8 cellular contexts compared by ENCODE assay signal in the genomic region with DNA sequence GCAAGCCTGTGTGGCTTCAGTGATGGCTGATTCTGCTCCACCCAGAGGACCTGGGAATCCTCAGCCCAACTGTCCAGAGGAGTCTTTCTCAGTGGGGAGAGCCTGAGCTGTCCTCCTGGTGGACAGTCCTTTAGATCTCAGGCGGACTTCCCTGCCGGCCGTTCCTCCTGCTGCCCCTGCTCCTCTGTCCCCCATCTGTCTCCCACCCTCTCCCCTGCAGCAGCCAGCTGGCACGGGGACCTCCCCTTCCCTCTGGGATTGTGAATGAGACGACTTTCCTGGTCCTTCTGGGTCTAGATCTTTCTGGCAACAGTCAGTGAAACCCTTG.
A peak's percentile ranks its signal among the peaks of the same experiment; 100 is the strongest.
DNase-seq lines count a peak whose midpoint lies in the region; ATAC-seq and TF ChIP-seq lines count a peak whose summit lies in the region.

No MANE protein-coding gene starts in this region.

- no peak for TF ChIP-seq CTCF in activated CD8-positive, alpha-beta T cell treated with anti-CD3 and anti-CD28 coated beads for 36 hours (IDR thresholded peaks at IDR 0.05)
- TF ChIP-seq CTCF in upper lobe of right lung (IDR thresholded peaks at IDR 0.05), result no peak

- peaks cover 12% of the 10 kb centered on the region for H3K36me3 Mint-ChIP-seq in activated CD4-positive, alpha-beta T cell treated with anti-CD3 and anti-CD28 coated beads, Interleukin-2, amount 10 ng/mL, durations not matched to agents 24 days and 14 days (ENCODE audit: low read depth)
- H3K36me3 Mint-ChIP-seq in activated CD8-positive, alpha-beta T cell treated with anti-CD3 and anti-CD28 coated beads for 36 hours (ENCODE audit: low read depth), result peaks cover 3% of the 10 kb centered on the region
- no peaks in the 10 kb centered on the region for H3K36me3 Mint-ChIP-seq in immature natural killer cell
- peaks cover 3 to 10% of the 10 kb centered on the region in 2 donors for H3K36me3 Mint-ChIP-seq in stimulated activated naive B cell treated with anti-CD40 and anti-IgM and Interleukin-4, amounts not matched to agents 10 μg/mL and 1 μg/mL and 100 μg/mL, for 72 hours

- POLR2A ChIA-PET in activated CD8-positive, alpha-beta T cell treated with anti-CD3 and anti-CD28 coated beads for 36 hours (lab: Charles Lee), result interaction anchor here (0.7 to 6.6 kb wide), 9 partner anchors 9 to 88 kb away, joined by 3 to 31 read pairs (median 7); no protein-coding TSS in a partner anchor

- H3K4me3 Mint-ChIP-seq in activated CD4-positive, alpha-beta T cell treated with anti-CD3 and anti-CD28 coated beads, Interleukin-2, amount 10 ng/mL, durations not matched to agents 24 days and 14 days, result peak overlapping the region; percentile 75
- H3K4me3 Mint-ChIP-seq in activated CD8-positive, alpha-beta T cell treated with anti-CD3 and anti-CD28 coated beads for 36 hours, result peak overlapping the region; percentile 50
- peak overlapping the region; percentile 55 to 79 (median 67) for H3K4me3 Mint-ChIP-seq in immature natural killer cell
- H3K4me3 Mint-ChIP-seq in stimulated activated naive B cell treated with anti-CD40 and anti-IgM and Interleukin-4, amounts not matched to agents 10 μg/mL and 1 μg/mL and 100 μg/mL, for 72 hours, result peak overlapping the region in 1 of 2 donors; percentile 38

- peaks cover 59% of the 10 kb centered on the region for H3K4me1 ChIP-seq in upper lobe of right lung

- no peaks in the 10 kb centered on the region for H3K9me3 Mint-ChIP-seq in activated CD4-positive, alpha-beta T cell treated with anti-CD3 and anti-CD28 coated beads, Interleukin-2, amount 10 ng/mL, durations not matched to agents 24 days and 14 days
- no peaks in the 10 kb centered on the region for H3K9me3 Mint-ChIP-seq in activated CD8-positive, alpha-beta T cell treated with anti-CD3 and anti-CD28 coated beads for 36 hours
- H3K9me3 Mint-ChIP-seq in immature natural killer cell, result no peaks in the 10 kb centered on the region
- no peaks in the 10 kb centered on the region for H3K9me3 Mint-ChIP-seq in stimulated activated naive B cell treated with anti-CD40 and anti-IgM and Interleukin-4, amounts not matched to agents 10 μg/mL and 1 μg/mL and 100 μg/mL, for 72 hours

- intact Hi-C loops in activated CD4-positive, alpha-beta T cell treated with anti-CD3 and anti-CD28 coated beads, Interleukin-2, amount 10 ng/mL, durations not matched to agents 24 days and 14 days (cut with micrococcal nuclease), result no loop called here
- intact Hi-C loops in activated CD8-positive, alpha-beta T cell treated with anti-CD3 and anti-CD28 coated beads for 36 hours (cut with micrococcal nuclease), result no loop called here
- intact Hi-C loops in upper lobe of right lung (cut with DNase I), result no loop called here

- peaks cover 33% of the 10 kb centered on the region for H3K4me1 Mint-ChIP-seq in activated CD4-positive, alpha-beta T cell treated with anti-CD3 and anti-CD28 coated beads, Interleukin-2, amount 10 ng/mL, durations not matched to agents 24 days and 14 days
- peaks cover 54% of the 10 kb centered on the region for H3K4me1 Mint-ChIP-seq in activated CD8-positive, alpha-beta T cell treated with anti-CD3 and anti-CD28 coated beads for 36 hours (ENCODE audit: low read depth)
- H3K4me1 Mint-ChIP-seq in immature natural killer cell, result peaks cover 51 to 59% of the 10 kb centered on the region in 2 donors
- H3K4me1 Mint-ChIP-seq in stimulated activated naive B cell treated with anti-CD40 and anti-IgM and Interleukin-4, amounts not matched to agents 10 μg/mL and 1 μg/mL and 100 μg/mL, for 72 hours, result peaks cover 26 to 37% of the 10 kb centered on the region in 2 donors

- no peaks in the 10 kb centered on the region for H3K27me3 ChIP-seq in upper lobe of right lung

- no peak overlapping the region for H3K27ac ChIP-seq in upper lobe of right lung

- no peak overlapping the region for H3K4me3 ChIP-seq in upper lobe of right lung

- no peak for DNase-seq in activated CD4-positive, alpha-beta T cell treated with anti-CD3 and anti-CD28 coated beads, Interleukin-2, amount 10 ng/mL, durations not matched to agents 24 days and 14 days
- no peak for DNase-seq in activated CD4-positive, alpha-beta T cell treated with anti-CD3 and anti-CD28 coated beads, Interleukin-2, amount 50 U/mL, for 48 hours
- DNase-seq in activated CD8-positive, alpha-beta T cell treated with anti-CD3 and anti-CD28 coated beads for 36 hours, result no peak
- DNase-seq in immature natural killer cell, result no peak
- DNase-seq in stimulated activated naive B cell treated with anti-CD40 and anti-IgM and Interleukin-4, amounts not matched to agents 10 μg/mL and 1 μg/mL and 100 μg/mL, for 72 hours, result no peak
- DNase-seq in upper lobe of right lung, result no peak
- no peak for DNase-seq in NCI-H2081 (lab: John Stamatoyannopoulos, UW)
- no peak for DNase-seq in NCI-H1092 treated with DMSO at 0.1 percent for 48 hours (lab: John Stamatoyannopoulos, UW)

- CTCF ChIA-PET in activated CD8-positive, alpha-beta T cell treated with anti-CD3 and anti-CD28 coated beads for 36 hours (lab: Charles Lee), result interaction anchor here (0.9 to 4.0 kb wide), 8 partner anchors 9 to 74 kb away, joined by 3 to 61 read pairs (median 8); no protein-coding TSS in a partner anchor

- ATAC-seq in activated CD8-positive, alpha-beta T cell treated with anti-CD3 and anti-CD28 coated beads for 36 hours, result no peak
- no peak for ATAC-seq in stimulated activated naive B cell treated with anti-CD40 and anti-IgM and Interleukin-4, amounts not matched to agents 10 μg/mL and 1 μg/mL and 100 μg/mL, for 72 hours (replicated peaks)
- no peak for ATAC-seq in upper lobe of right lung

- H3K36me3 ChIP-seq in upper lobe of right lung, result peaks cover 4% of the 10 kb centered on the region

- H3K27me3 Mint-ChIP-seq in activated CD4-positive, alpha-beta T cell treated with anti-CD3 and anti-CD28 coated beads, Interleukin-2, amount 10 ng/mL, durations not matched to agents 24 days and 14 days, result no peaks in the 10 kb centered on the region
- no peaks in the 10 kb centered on the region for H3K27me3 Mint-ChIP-seq in activated CD8-positive, alpha-beta T cell treated with anti-CD3 and anti-CD28 coated beads for 36 hours
- H3K27me3 Mint-ChIP-seq in immature natural killer cell (ENCODE audit: low read depth in 3 of 3), result peaks cover 0 to 6% (median 0%) of the 10 kb centered on the region in 3 donors
- no peaks in the 10 kb centered on the region for H3K27me3 Mint-ChIP-seq in stimulated activated naive B cell treated with anti-CD40 and anti-IgM and Interleukin-4, amounts not matched to agents 10 μg/mL and 1 μg/mL and 100 μg/mL, for 72 hours

- peak overlapping the region; percentile 85 for H3K27ac Mint-ChIP-seq in activated CD4-positive, alpha-beta T cell treated with anti-CD3 and anti-CD28 coated beads, Interleukin-2, amount 10 ng/mL, durations not matched to agents 24 days and 14 days
- H3K27ac Mint-ChIP-seq in activated CD8-positive, alpha-beta T cell treated with anti-CD3 and anti-CD28 coated beads for 36 hours, result peak overlapping the region; percentile 78
- peak overlapping the region; percentile 65 to 89 (median 80) for H3K27ac Mint-ChIP-seq in immature natural killer cell
- peak overlapping the region; percentile 72 for H3K27ac Mint-ChIP-seq in stimulated activated naive B cell treated with anti-CD40 and anti-IgM and Interleukin-4, amounts not matched to agents 10 μg/mL and 1 μg/mL and 100 μg/mL, for 72 hours

- no peaks in the 10 kb centered on the region for H3K9me3 ChIP-seq in upper lobe of right lung
